ENCODE assay signal across 1 cellular context in the genomic region with DNA sequence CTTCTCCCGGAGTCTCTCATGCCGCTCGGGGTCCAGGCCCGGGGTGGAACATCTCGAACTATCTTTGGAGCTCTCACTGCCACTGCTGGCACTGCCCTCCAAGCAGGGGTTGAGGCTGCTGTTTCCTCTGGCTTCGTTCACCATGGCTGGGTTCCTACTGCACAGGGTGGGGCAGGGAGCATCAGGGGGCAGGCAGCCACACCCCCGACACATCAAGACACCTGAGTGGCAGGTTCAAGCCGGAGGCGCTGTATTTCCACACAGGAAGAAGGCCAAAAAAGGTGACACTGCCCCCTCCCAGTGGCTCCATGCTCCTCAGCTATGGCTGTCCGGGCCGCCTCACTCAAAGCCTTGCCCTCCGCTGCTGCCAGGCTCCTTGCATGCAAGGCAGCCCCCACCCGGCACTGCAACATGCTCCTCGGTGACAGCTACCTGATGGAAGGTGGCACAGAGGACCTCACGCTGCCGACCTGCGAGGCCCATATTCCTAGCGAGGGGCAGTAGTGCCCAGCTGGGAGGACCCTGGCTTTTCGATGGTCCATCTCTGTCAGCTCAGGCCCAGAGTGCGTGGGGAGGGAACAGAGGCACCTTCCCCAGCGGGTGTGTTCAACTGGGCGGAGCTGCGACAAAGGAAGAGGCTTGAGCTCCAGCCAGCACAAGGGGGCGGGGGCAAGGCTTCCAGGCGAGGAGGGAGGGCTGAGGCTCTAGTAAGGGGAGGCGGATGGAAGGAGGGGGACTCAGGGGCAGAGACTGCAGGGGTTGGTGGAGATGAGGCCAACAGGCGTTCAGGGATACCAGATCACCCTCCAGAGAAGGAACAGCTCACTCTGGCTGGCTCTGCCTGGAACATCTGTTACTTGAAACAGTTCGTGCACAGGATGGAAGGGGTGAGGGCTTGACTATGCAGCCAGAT.
TF ChIP-seq lines count a peak whose summit lies in the region.

No MANE protein-coding gene starts in this region.

TF ChIP-seq in K562, 482 proteins besides CTCF, POLR2A, EP300 and RAD21 (continued from another document and continues in another):
- TF ChIP-seq, protein P1, sequence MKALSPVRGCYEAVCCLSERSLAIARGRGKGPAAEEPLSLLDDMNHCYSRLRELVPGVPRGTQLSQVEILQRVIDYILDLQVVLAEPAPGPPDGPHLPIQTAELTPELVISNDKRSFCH (CRISPR knock-in tag; IDR thresholded peaks at IDR 0.05), result no peak
- TF ChIP-seq, protein P1 (tag; IDR thresholded peaks at IDR 0.05), result no peak
- TF ChIP-seq TARDBP (IDR thresholded peaks at IDR 0.05), result 0 out of 2 replicates have a peak, but pooled peaks have one; percentile 18
- TF ChIP-seq SPI1 (IDR thresholded peaks at IDR 0.05; ENCODE audit: borderline replicate concordance, low read depth, low read length), result no peak
- TF ChIP-seq OTX1 (CRISPR knock-in tag; IDR thresholded peaks at IDR 0.05), result peak; percentile 55; the same call in 1 of the 2 replicates
- TF ChIP-seq, protein P2, sequence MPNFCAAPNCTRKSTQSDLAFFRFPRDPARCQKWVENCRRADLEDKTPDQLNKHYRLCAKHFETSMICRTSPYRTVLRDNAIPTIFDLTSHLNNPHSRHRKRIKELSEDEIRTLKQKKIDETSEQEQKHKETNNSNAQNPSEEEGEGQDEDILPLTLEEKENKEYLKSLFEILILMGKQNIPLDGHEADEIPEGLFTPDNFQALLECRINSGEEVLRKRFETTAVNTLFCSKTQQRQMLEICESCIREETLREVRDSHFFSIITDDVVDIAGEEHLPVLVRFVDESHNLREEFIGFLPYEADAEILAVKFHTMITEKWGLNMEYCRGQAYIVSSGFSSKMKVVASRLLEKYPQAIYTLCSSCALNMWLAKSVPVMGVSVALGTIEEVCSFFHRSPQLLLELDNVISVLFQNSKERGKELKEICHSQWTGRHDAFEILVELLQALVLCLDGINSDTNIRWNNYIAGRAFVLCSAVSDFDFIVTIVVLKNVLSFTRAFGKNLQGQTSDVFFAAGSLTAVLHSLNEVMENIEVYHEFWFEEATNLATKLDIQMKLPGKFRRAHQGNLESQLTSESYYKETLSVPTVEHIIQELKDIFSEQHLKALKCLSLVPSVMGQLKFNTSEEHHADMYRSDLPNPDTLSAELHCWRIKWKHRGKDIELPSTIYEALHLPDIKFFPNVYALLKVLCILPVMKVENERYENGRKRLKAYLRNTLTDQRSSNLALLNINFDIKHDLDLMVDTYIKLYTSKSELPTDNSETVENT (CRISPR knock-in tag; IDR thresholded peaks at IDR 0.05), result no peak
- TF ChIP-seq ZSCAN29 (IDR thresholded peaks at IDR 0.05), result peak; percentile 70; the same call in 1 of the 2 replicates
- TF ChIP-seq SAFB (IDR thresholded peaks at IDR 0.05; ENCODE audit: borderline replicate concordance, low read depth, low read length), result no peak
- TF ChIP-seq MBD2 (IDR thresholded peaks at IDR 0.05; ENCODE audit: borderline replicate concordance, low read depth), result 0 out of 2 replicates have a peak, but pooled peaks have one; percentile 23
- TF ChIP-seq JUND (IDR thresholded peaks at IDR 0.05; ENCODE audit: borderline replicate concordance, low read depth, low read length), result 0 out of 2 replicates have a peak, but pooled peaks have one; percentile 44
- TF ChIP-seq JUND (tag; IDR thresholded peaks at IDR 0.05; ENCODE audit: borderline replicate concordance, low read depth, low read length), result peak; percentile 44; the same call in 1 of the 3 replicates
- no peak for TF ChIP-seq HSF4 (CRISPR knock-in tag; IDR thresholded peaks at IDR 0.05; ENCODE audit: borderline replicate concordance)
- TF ChIP-seq, protein P3, sequence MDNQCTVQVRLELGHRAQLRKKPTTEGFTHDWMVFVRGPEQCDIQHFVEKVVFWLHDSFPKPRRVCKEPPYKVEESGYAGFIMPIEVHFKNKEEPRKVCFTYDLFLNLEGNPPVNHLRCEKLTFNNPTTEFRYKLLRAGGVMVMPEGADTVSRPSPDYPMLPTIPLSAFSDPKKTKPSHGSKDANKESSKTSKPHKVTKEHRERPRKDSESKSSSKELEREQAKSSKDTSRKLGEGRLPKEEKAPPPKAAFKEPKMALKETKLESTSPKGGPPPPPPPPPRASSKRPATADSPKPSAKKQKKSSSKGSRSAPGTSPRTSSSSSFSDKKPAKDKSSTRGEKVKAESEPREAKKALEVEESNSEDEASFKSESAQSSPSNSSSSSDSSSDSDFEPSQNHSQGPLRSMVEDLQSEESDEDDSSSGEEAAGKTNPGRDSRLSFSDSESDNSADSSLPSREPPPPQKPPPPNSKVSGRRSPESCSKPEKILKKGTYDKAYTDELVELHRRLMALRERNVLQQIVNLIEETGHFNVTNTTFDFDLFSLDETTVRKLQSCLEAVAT (IDR thresholded peaks at IDR 0.05), result peak; percentile 25 to 85; a peak in 3 of 4 replicates
- 0 out of 2 replicates have a peak, but pooled peaks have one; percentile 16 for TF ChIP-seq KLF1 (tag; IDR thresholded peaks at IDR 0.05)
- peak; percentile 44 for TF ChIP-seq ZNF197 (CRISPR knock-in tag; IDR thresholded peaks at IDR 0.05; ENCODE audit: low read depth)
- TF ChIP-seq HMG20B (CRISPR knock-in tag; IDR thresholded peaks at IDR 0.05), result 0 out of 2 replicates have a peak, but pooled peaks have one; percentile 11
- no peak for TF ChIP-seq NR3C1 (CRISPR knock-in tag; IDR thresholded peaks at IDR 0.05)
- peak; percentile 76 for TF ChIP-seq ZBTB17 (CRISPR knock-in tag; IDR thresholded peaks at IDR 0.05)
- TF ChIP-seq, protein P4, sequence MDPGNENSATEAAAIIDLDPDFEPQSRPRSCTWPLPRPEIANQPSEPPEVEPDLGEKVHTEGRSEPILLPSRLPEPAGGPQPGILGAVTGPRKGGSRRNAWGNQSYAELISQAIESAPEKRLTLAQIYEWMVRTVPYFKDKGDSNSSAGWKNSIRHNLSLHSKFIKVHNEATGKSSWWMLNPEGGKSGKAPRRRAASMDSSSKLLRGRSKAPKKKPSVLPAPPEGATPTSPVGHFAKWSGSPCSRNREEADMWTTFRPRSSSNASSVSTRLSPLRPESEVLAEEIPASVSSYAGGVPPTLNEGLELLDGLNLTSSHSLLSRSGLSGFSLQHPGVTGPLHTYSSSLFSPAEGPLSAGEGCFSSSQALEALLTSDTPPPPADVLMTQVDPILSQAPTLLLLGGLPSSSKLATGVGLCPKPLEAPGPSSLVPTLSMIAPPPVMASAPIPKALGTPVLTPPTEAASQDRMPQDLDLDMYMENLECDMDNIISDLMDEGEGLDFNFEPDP (CRISPR knock-in tag; IDR thresholded peaks at IDR 0.05), result 0 out of 2 replicates have a peak, but pooled peaks have one; percentile 42
- TF ChIP-seq ZBED1 (IDR thresholded peaks at IDR 0.05), result peak; percentile 73; the same call in 1 of the 2 replicates
- no peak for TF ChIP-seq ETV1 (tag; conservative IDR thresholded peaks at IDR 0.05; ENCODE audit: low read depth)
- TF ChIP-seq CTBP1 (IDR thresholded peaks at IDR 0.05; ENCODE audit: borderline replicate concordance), result peak; percentile 79; the same call in 1 of the 2 replicates
- TF ChIP-seq, protein P5, sequence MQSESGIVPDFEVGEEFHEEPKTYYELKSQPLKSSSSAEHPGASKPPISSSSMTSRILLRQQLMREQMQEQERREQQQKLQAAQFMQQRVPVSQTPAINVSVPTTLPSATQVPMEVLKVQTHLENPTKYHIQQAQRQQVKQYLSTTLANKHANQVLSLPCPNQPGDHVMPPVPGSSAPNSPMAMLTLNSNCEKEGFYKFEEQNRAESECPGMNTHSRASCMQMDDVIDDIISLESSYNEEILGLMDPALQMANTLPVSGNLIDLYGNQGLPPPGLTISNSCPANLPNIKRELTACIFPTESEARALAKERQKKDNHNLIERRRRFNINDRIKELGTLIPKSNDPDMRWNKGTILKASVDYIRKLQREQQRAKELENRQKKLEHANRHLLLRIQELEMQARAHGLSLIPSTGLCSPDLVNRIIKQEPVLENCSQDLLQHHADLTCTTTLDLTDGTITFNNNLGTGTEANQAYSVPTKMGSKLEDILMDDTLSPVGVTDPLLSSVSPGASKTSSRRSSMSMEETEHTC (IDR thresholded peaks at IDR 0.05), result no peak
- TF ChIP-seq TOE1 (IDR thresholded peaks at IDR 0.05; ENCODE audit: borderline replicate concordance), result no peak
- 0 out of 2 replicates have a peak, but pooled peaks have one; percentile 35 for TF ChIP-seq TOE1 (CRISPR knock-in tag; IDR thresholded peaks at IDR 0.05; ENCODE audit: borderline replicate concordance, low read depth)
- no peak for TF ChIP-seq CBX2 (IDR thresholded peaks at IDR 0.05; ENCODE audit: insufficient read depth, low read length, poor library complexity, severe bottlenecking)
- peak; percentile 70 for TF ChIP-seq CHD1 (IDR thresholded peaks at IDR 0.05; ENCODE audit: low read length)
- TF ChIP-seq POLR2B (IDR thresholded peaks at IDR 0.05; ENCODE audit: low read depth, partially characterized antibody), result peak; percentile 83
- no peak for TF ChIP-seq NCOA4 (IDR thresholded peaks at IDR 0.05; ENCODE audit: partially characterized antibody)
- TF ChIP-seq, protein P6, sequence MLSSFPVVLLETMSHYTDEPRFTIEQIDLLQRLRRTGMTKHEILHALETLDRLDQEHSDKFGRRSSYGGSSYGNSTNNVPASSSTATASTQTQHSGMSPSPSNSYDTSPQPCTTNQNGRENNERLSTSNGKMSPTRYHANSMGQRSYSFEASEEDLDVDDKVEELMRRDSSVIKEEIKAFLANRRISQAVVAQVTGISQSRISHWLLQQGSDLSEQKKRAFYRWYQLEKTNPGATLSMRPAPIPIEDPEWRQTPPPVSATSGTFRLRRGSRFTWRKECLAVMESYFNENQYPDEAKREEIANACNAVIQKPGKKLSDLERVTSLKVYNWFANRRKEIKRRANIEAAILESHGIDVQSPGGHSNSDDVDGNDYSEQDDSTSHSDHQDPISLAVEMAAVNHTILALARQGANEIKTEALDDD (IDR thresholded peaks at IDR 0.05), result peak; percentile 64; the same call in 1 of the 2 replicates
- 0 out of 2 replicates have a peak, but pooled peaks have one; percentile 55 for TF ChIP-seq ZNF717 (CRISPR knock-in tag; IDR thresholded peaks at IDR 0.05)
- TF ChIP-seq ZFP36 (IDR thresholded peaks at IDR 0.05; ENCODE audit: low read depth, low read length, partially characterized antibody), result peak; percentile 2
- TF ChIP-seq L3MBTL2 (IDR thresholded peaks at IDR 0.05), result peak; percentile 55; the same call in 1 of the 2 replicates
- TF ChIP-seq ZNF57 (CRISPR knock-in tag; IDR thresholded peaks at IDR 0.05), result no peak
- TF ChIP-seq PHF8 (IDR thresholded peaks at IDR 0.05; ENCODE audit: borderline replicate concordance, low read length), result peak; percentile 51; the same call in 1 of the 2 replicates
- TF ChIP-seq CREM (IDR thresholded peaks at IDR 0.05; ENCODE audit: low read depth), result peak; percentile 65; the same call in 1 of the 2 replicates
- TF ChIP-seq XRCC3 (IDR thresholded peaks at IDR 0.05), result no peak
- TF ChIP-seq POLR3A (IDR thresholded peaks at IDR 0.05; ENCODE audit: borderline replicate concordance, extremely low read depth, insufficient read depth, insufficient read length), result no peak
- TF ChIP-seq, protein P7, sequence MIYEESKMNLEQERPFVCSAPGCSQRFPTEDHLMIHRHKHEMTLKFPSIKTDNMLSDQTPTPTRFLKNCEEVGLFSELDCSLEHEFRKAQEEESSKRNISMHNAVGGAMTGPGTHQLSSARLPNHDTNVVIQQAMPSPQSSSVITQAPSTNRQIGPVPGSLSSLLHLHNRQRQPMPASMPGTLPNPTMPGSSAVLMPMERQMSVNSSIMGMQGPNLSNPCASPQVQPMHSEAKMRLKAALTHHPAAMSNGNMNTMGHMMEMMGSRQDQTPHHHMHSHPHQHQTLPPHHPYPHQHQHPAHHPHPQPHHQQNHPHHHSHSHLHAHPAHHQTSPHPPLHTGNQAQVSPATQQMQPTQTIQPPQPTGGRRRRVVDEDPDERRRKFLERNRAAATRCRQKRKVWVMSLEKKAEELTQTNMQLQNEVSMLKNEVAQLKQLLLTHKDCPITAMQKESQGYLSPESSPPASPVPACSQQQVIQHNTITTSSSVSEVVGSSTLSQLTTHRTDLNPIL (CRISPR knock-in tag; IDR thresholded peaks at IDR 0.05), result no peak
- TF ChIP-seq NCOA6 (IDR thresholded peaks at IDR 0.05), result no peak
- TF ChIP-seq, protein P8, sequence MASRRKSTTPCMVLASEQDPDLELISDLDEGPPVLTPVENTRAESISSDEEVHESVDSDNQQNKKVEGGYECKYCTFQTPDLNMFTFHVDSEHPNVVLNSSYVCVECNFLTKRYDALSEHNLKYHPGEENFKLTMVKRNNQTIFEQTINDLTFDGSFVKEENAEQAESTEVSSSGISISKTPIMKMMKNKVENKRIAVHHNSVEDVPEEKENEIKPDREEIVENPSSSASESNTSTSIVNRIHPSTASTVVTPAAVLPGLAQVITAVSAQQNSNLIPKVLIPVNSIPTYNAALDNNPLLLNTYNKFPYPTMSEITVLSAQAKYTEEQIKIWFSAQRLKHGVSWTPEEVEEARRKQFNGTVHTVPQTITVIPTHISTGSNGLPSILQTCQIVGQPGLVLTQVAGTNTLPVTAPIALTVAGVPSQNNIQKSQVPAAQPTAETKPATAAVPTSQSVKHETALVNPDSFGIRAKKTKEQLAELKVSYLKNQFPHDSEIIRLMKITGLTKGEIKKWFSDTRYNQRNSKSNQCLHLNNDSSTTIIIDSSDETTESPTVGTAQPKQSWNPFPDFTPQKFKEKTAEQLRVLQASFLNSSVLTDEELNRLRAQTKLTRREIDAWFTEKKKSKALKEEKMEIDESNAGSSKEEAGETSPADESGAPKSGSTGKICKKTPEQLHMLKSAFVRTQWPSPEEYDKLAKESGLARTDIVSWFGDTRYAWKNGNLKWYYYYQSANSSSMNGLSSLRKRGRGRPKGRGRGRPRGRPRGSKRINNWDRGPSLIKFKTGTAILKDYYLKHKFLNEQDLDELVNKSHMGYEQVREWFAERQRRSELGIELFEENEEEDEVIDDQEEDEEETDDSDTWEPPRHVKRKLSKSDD (conservative IDR thresholded peaks at IDR 0.05; ENCODE audit: low read length), result no peak
- TF ChIP-seq PHTF2 (CRISPR knock-in tag; IDR thresholded peaks at IDR 0.05), result no peak
- no peak for TF ChIP-seq ZNF668 (CRISPR knock-in tag; IDR thresholded peaks at IDR 0.05)
- no peak for TF ChIP-seq ELF1 (tag; IDR thresholded peaks at IDR 0.05)
- peak; percentile 3 for TF ChIP-seq RBBP5 (IDR thresholded peaks at IDR 0.05; ENCODE audit: borderline replicate concordance, insufficient read depth, low read length, poor library complexity, severe bottlenecking)
- TF ChIP-seq NCOR1 (IDR thresholded peaks at IDR 0.05), result no peak
- TF ChIP-seq ZNF143 (CRISPR knock-in tag; IDR thresholded peaks at IDR 0.05), result peak; percentile 52; the same call in 1 of the 2 replicates
- no peak for TF ChIP-seq ZNF184 (CRISPR knock-in tag; IDR thresholded peaks at IDR 0.05)
- no peak for TF ChIP-seq KLF6 (CRISPR knock-in tag; IDR thresholded peaks at IDR 0.05; ENCODE audit: borderline replicate concordance)
- TF ChIP-seq HMGN3 (IDR thresholded peaks at IDR 0.05; ENCODE audit: borderline replicate concordance, extremely low read depth, insufficient read length, low read depth, low read length), result peak; percentile 29
- TF ChIP-seq KDM4B (IDR thresholded peaks at IDR 0.05; ENCODE audit: borderline replicate concordance in 2 of 2, low read depth in 1 of 2), result 0 out of 4 replicates have a peak, but pooled peaks of 1 of the 2 experiments have one; percentile 64
- no peak for TF ChIP-seq ATF1 (CRISPR knock-in tag; IDR thresholded peaks at IDR 0.05)
- TF ChIP-seq ATF1 (tag; IDR thresholded peaks at IDR 0.05), result peak; percentile 29
